In genomic region chr12:125134576-125134975, GRCh38 we compare ENCODE assay signal across 9 cellular contexts.
"Had no signal": no experiment of that assay in that cellular context is flagged by ENCODE, and none has a peak within 500 bp of the region (broad histone marks: within the 10 kb centered on the region; RNA-seq: fewer than 3 reads in every experiment).

No MANE protein-coding gene starts in this region.

- H3K4me3 Mint-ChIP-seq: GM23338, HFFc6, IgD-negative memory B cell had no signal

- H3K27me3 Mint-ChIP-seq: IgD-negative memory B cell had no signal

- H3K4me1 ChIP-seq: HAP-1 had no signal

- H3K27ac ChIP-seq: HL-60 had no signal

- H3K9me3 ChIP-seq: HAP-1 had no signal

- H3K4me3 ChIP-seq: GM23338, HAP-1 had no signal

- H3K27ac Mint-ChIP-seq: GM23338, HFFc6 had no signal

- ATAC-seq: GM23338, HCT116, HepG2 had no signal

- H3K4me1 Mint-ChIP-seq: IgD-negative memory B cell had no signal

- DNase-seq: H7, HFFc6, KBM-7 had no signal

- H3K9me3 Mint-ChIP-seq: GM23338, HFFc6, IgD-negative memory B cell had no signal
